8 cellular contexts compared by ENCODE assay signal in the genomic region with DNA sequence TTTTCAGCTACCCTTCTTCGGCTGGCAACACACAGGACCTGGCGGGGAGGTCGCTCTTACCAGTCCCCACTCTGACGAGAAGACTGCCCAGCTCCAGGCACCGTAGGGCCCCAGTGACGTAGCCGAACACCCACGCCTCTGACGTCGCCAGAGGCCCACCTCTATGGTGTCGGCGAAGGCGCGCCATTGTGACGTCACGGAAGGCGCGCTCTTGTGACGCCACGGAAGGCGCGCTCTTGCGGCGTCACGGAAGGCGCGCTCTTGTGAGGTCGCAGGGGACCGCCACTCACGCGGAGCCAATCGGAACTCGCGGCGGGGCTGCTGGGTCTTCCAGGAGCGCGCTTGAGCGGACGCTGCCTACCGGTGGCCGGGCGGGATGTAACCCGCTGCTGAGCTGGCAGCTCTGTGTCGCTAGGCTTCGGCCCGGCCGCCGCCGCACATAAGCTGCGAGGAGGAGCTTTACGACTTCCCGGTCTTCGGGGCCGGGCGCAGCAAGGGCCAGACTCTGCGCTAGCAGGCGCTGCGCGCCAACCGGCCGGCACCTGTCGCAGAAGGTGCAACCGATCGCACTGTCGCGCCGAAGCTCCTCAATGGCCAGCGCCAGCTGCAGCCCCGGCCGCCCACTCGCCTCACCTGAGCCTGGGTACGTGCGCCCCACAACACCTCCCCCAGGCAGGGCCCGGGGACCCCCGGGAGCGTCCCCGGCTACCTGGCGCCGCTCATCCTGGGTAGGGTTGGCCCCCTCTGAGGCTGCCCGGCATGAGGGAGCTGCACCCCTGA.
A peak's percentile ranks its signal among the peaks of the same experiment; 100 is the strongest.
DNase-seq lines count a peak whose midpoint lies in the region; ATAC-seq and TF ChIP-seq lines count a peak whose summit lies in the region.
"Not testable (repeated sequence)": the region's sequence is repeated elsewhere in the genome, so short reads cannot be mapped to it uniquely, and the experiment has no call there.

No MANE protein-coding gene starts in this region.

- DNase-seq in DMS114 treated with DMSO at 0.1 percent for 48 hours (lab: John Stamatoyannopoulos, UW; ENCODE audit: unreplicated experiment), result peak; percentile 48
- DNase-seq in HuH-7.5 (ENCODE audit: low spot score), result peak; percentile 40
- peak; percentile 98 for DNase-seq in activated T-cell treated with anti-CD3 and anti-CD28 coated beads for 4 hours
- peak; percentile 94 for DNase-seq in epithelial cell of prostate (ENCODE audit: low read depth, low spot score)
- peak; percentile 96 to 98 (median 96) for DNase-seq in mucosa of descending colon
- DNase-seq in stimulated activated CD8-positive, alpha-beta memory T cell treated with anti-CD3 and anti-CD28 coated beads, Interleukin-4, amount 100 ng/mL, for 1 hour (ENCODE audit: low read depth in 2 of 2, low spot score in 1 of 2), result peak; percentile 91 to 92

- H3K36me3 ChIP-seq in OCI-LY3 (replicated peaks; ENCODE audit: low read depth, low read length); mucosa of descending colon (ENCODE audit: low read depth): not testable (repeated sequence)

- peak overlapping the region; percentile 60; the same call in 1 of the 2 replicates for H2AFZ ChIP-seq in OCI-LY3 (ENCODE audit: low read depth, low read length)

- H3K4me3 ChIP-seq in OCI-LY3 (ENCODE audit: low read length), result peak overlapping the region; percentile 82
- peak overlapping the region; percentile 61 for H3K4me3 ChIP-seq in mucosa of descending colon

- intact Hi-C loops in mucosa of descending colon (cut with DNase I, micrococcal nuclease), result not testable (repeated sequence)

- peak overlapping the region; percentile 38; the same call in 1 of the 2 replicates for H3K4me2 ChIP-seq in OCI-LY3 (ENCODE audit: low read length)

- H3K27me3 ChIP-seq in OCI-LY3 (ENCODE audit: low read depth, low read length), result not testable (repeated sequence)

- peak overlapping the region; percentile 50 for H3K27ac ChIP-seq in OCI-LY3 (ENCODE audit: low read length)
- peak overlapping the region; percentile 61 for H3K27ac ChIP-seq in epithelial cell of prostate

- H3K79me2 ChIP-seq in OCI-LY3 (ENCODE audit: low read length), result peaks cover 24% of the 10 kb centered on the region

- TF ChIP-seq CTCF in OCI-LY3 (IDR thresholded peaks at IDR 0.05; ENCODE audit: low read depth, low read length), result not testable (repeated sequence)
- peak; percentile 5 for TF ChIP-seq CTCF in mucosa of descending colon (IDR thresholded peaks at IDR 0.05)

- H3K9me3 ChIP-seq in OCI-LY3 (ENCODE audit: insufficient read depth, low read length); mucosa of descending colon: not testable (repeated sequence)

- not testable (repeated sequence) for H3K4me1 ChIP-seq in OCI-LY3 (ENCODE audit: low read length); mucosa of descending colon (ENCODE audit: low read depth)

- ATAC-seq in GM21528 (IDR thresholded peaks at IDR 0.05; ENCODE audit: low FRiP score, unreplicated experiment) (peak; percentile 100), mucosa of descending colon (peak; percentile 100)

- H4K20me1 ChIP-seq in OCI-LY3 (ENCODE audit: insufficient read depth, low read length), result not testable (repeated sequence)

- H3K9ac ChIP-seq in OCI-LY3 (ENCODE audit: low read length), result peak overlapping the region; percentile 75

Comparison
In these comparisons a context has a peak if more than half of its experiments do, and no peak if none do; other contexts are left out.
1. Peak in every context shown above with its lines: DNase-seq, ATAC-seq, H3K4me3 ChIP-seq and H3K27ac ChIP-seq.
2. DNase-seq: peak in every context shown above with its lines; median percentile 98 in activated T-cell treated with anti-CD3 and anti-CD28 coated beads for 4 hours; 96 in mucosa of descending colon; 94 in epithelial cell of prostate; 92 in stimulated activated CD8-positive, alpha-beta memory T cell treated with anti-CD3 and anti-CD28 coated beads, Interleukin-4, amount 100 ng/mL, for 1 hour; 48 in DMS114 treated with DMSO at 0.1 percent for 48 hours; 40 in HuH-7.5.